21 cellular contexts compared by ENCODE assay signal in the genomic region with DNA sequence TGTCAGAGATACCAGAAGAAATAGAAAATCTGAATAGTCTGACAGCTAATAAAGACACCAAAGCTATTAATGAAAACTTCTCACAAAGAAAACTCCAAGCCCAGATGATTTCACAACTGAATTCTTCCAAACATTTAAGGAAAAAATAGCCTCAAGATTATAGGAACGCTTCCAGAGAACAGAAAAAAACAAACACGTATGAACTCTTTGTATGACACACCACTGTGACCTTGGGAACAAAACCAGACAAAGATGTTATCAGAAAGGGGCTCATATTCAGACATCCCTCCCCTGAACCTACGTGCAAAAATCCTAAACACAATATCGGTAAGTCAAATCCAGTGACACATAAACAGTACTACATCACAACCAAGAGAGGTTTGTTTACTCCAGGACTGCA. TPM values are rescaled to one million over a fixed set of nuclear protein-coding genes. Genes with fewer than 3 reads are reported as not detected.
DNase-seq lines count a peak whose midpoint lies in the region; ATAC-seq, FAIRE-seq and TF ChIP-seq lines count a peak whose summit lies in the region.
"Had no signal": no experiment of that assay in that cellular context is flagged by ENCODE, and none has a peak within 500 bp of the region (broad histone marks: within the 10 kb centered on the region; RNA-seq: fewer than 3 reads in every experiment).

No MANE protein-coding gene starts in this region.

- H2AFZ ChIP-seq in endothelial cell of umbilical vein (ENCODE audit: low read depth, low read length) (no peak overlapping the region), osteoblast (ENCODE audit: low read length) (no peak overlapping the region)

- no peaks in the 10 kb centered on the region for H3K27me3 Mint-ChIP-seq in activated CD8-positive, alpha-beta T cell treated with anti-CD3 and anti-CD28 coated beads for 36 hours
- no peaks in the 10 kb centered on the region for H3K27me3 Mint-ChIP-seq in activated CD8-positive, alpha-beta T cell treated with anti-CD3 and anti-CD28 coated beads, Interleukin-2, amount 10 ng/mL, durations not matched to agents 7 days and 5 days (ENCODE audit: low read depth)
- H3K27me3 Mint-ChIP-seq: memory B cell had no signal

- no peak for DNase-seq in activated CD8-positive, alpha-beta T cell treated with anti-CD3 and anti-CD28 coated beads for 36 hours
- no peak for DNase-seq in activated CD8-positive, alpha-beta T cell treated with anti-CD3 and anti-CD28 coated beads, Interleukin-2, amount 10 ng/mL, durations not matched to agents 7 days and 5 days
- peak; percentile 40 for DNase-seq in GM04503 (ENCODE audit: low read depth)
- DNase-seq in endothelial cell of umbilical vein (ENCODE audit: low read depth, low spot score) = peak; percentile 56
- peak; percentile 9 for DNase-seq in osteoblast (ENCODE audit: insufficient read length, low spot score, missing footprints)
- no peak for DNase-seq in DMS53 (lab: John Stamatoyannopoulos, UW)
- DNase-seq in small intestine = no peak
- DNase-seq: activated CD4-positive, alpha-beta T cell treated with anti-CD3 and anti-CD28 coated beads, Interleukin-2, amount 50 U/mL, for 48 hours; aorta; islet precursor cell; natural killer cell; NCI-H146; NCI-H2227 treated with DMSO at 0.1 percent for 48 hours; NK-92 treated with Interleukin-12 subunit alpha and Interleukin-12 subunit beta, amount 100 ng/mL, for 24 hours; RPMI8226; stimulated activated naive CD4-positive, alpha-beta T cell treated with Interleukin-2 at 50 U/mL for 16 hours; upper lobe of right lung had no signal

- TF ChIP-seq POLR2A in endothelial cell of umbilical vein (IDR thresholded peaks at IDR 0.05; ENCODE audit: low read depth, low read length) = no peak

- H3K27ac ChIP-seq in endothelial cell of umbilical vein (ENCODE audit: insufficient read depth, low read depth, low read length) (peak overlapping the region; percentile 21), osteoblast (ENCODE audit: low read depth, low read length) (no peak overlapping the region), small intestine (ENCODE audit: low read depth in 1 of 2, low read length in 1 of 2) (no peak overlapping the region)
- H3K27ac ChIP-seq: upper lobe of right lung had no signal

- H3K4me3 Mint-ChIP-seq in activated CD8-positive, alpha-beta T cell treated with anti-CD3 and anti-CD28 coated beads for 36 hours = no peak overlapping the region
- H3K4me3 Mint-ChIP-seq in activated CD8-positive, alpha-beta T cell treated with anti-CD3 and anti-CD28 coated beads, Interleukin-2, amount 10 ng/mL, durations not matched to agents 7 days and 5 days = no peak overlapping the region
- H3K4me3 Mint-ChIP-seq: memory B cell, natural killer cell had no signal

- H3K9ac ChIP-seq in endothelial cell of umbilical vein (replicated peaks; ENCODE audit: extremely low read depth, insufficient read depth, low read length) = no peak overlapping the region

- H4K20me1 ChIP-seq in endothelial cell of umbilical vein (replicated peaks; ENCODE audit: control insufficient read depth, extremely low read depth, insufficient read depth, low read length) (no peaks in the 10 kb centered on the region), osteoblast (ENCODE audit: insufficient read depth, low read length) (peaks cover 3% of the 10 kb centered on the region)

- 58 to 80% (median 77%) methylated on average over 4 of the region's 4 CpGs for WGBS in small intestine, 3 donors

- H3K36me3 ChIP-seq in endothelial cell of umbilical vein (ENCODE audit: control insufficient read depth in 2 of 2, extremely low read depth in 1 of 2, insufficient read depth in 2 of 2, low read length in 2 of 2) = peaks cover 20 to 33% of the 10 kb centered on the region in 2 experiments
- peaks cover 42% of the 10 kb centered on the region for H3K36me3 ChIP-seq in osteoblast (ENCODE audit: insufficient read depth, low read length)
- peaks cover 16 to 25% of the 10 kb centered on the region in 2 donors for H3K36me3 ChIP-seq in small intestine (ENCODE audit: control insufficient read depth in 2 of 2, insufficient read depth in 2 of 2, low read length in 2 of 2)

- H3K4me1 ChIP-seq in endothelial cell of umbilical vein (ENCODE audit: control insufficient read depth, extremely low read depth, insufficient read depth, low read length) (no peaks in the 10 kb centered on the region), osteoblast (ENCODE audit: insufficient read depth, low read length) (no peaks in the 10 kb centered on the region), small intestine (ENCODE audit: control insufficient read depth in 2 of 2, insufficient read depth in 1 of 2, low read depth in 1 of 2, low read length in 1 of 2) (peaks cover 0 to 2% of the 10 kb centered on the region in 2 donors)

- POLR2A ChIA-PET in activated CD8-positive, alpha-beta T cell treated with anti-CD3 and anti-CD28 coated beads for 36 hours (lab: Charles Lee) = interaction anchor here (0.6 kb wide), 1 partner anchor 17 kb away, joined by 5 read pairs; no protein-coding TSS in a partner anchor
- POLR2A ChIA-PET in activated CD8-positive, alpha-beta T cell treated with anti-CD3 and anti-CD28 coated beads, Interleukin-2, amount 10 ng/mL, durations not matched to agents 7 days and 5 days (lab: Charles Lee) = no interaction called here
- POLR2A ChIA-PET in endothelial cell of umbilical vein (lab: Charles Lee) = no interaction called here

- H3K4me3 ChIP-seq in endothelial cell of umbilical vein (replicated peaks in 1 of 3; ENCODE audit: insufficient read depth in 1 of 3, low read depth in 1 of 3, low read length in 3 of 3) (no peak overlapping the region), osteoblast (ENCODE audit: insufficient read depth, low read length) (no peak overlapping the region), small intestine (ENCODE audit: low read depth in 1 of 2, low read length in 2 of 2) (no peak overlapping the region)
- H3K4me3 ChIP-seq: upper lobe of right lung had no signal

- H3K4me1 Mint-ChIP-seq in activated CD8-positive, alpha-beta T cell treated with anti-CD3 and anti-CD28 coated beads for 36 hours (ENCODE audit: low read depth) = peaks cover 6% of the 10 kb centered on the region
- no peaks in the 10 kb centered on the region for H3K4me1 Mint-ChIP-seq in activated CD8-positive, alpha-beta T cell treated with anti-CD3 and anti-CD28 coated beads, Interleukin-2, amount 10 ng/mL, durations not matched to agents 7 days and 5 days (ENCODE audit: low read depth)
- H3K4me1 Mint-ChIP-seq: memory B cell had no signal

- H3K79me2 ChIP-seq in endothelial cell of umbilical vein (ENCODE audit: control insufficient read depth, insufficient read depth, low read length) (peaks cover 32% of the 10 kb centered on the region), osteoblast (ENCODE audit: insufficient read depth, low read length) (peaks cover 11% of the 10 kb centered on the region)

- no peaks in the 10 kb centered on the region for H3K9me3 Mint-ChIP-seq in activated CD8-positive, alpha-beta T cell treated with anti-CD3 and anti-CD28 coated beads for 36 hours
- no peaks in the 10 kb centered on the region for H3K9me3 Mint-ChIP-seq in activated CD8-positive, alpha-beta T cell treated with anti-CD3 and anti-CD28 coated beads, Interleukin-2, amount 10 ng/mL, durations not matched to agents 7 days and 5 days (ENCODE audit: insufficient read depth)
- H3K9me3 Mint-ChIP-seq: memory B cell, natural killer cell had no signal

- dilution Hi-C loops in endothelial cell of umbilical vein (cut with MboI; ENCODE audit: extremely low pct_ligation_motif_present, low sequenced_read_pairs) = no loop called here

- no peak overlapping the region for H3K4me2 ChIP-seq in endothelial cell of umbilical vein (ENCODE audit: insufficient read depth, low read length)
- H3K4me2 ChIP-seq in osteoblast (ENCODE audit: insufficient read depth, low read length) = no peak overlapping the region

- no peak for ATAC-seq in activated CD8-positive, alpha-beta T cell treated with anti-CD3 and anti-CD28 coated beads for 36 hours
- ATAC-seq in activated CD8-positive, alpha-beta T cell treated with anti-CD3 and anti-CD28 coated beads, Interleukin-2, amount 10 ng/mL, durations not matched to agents 7 days and 5 days = no peak
- ATAC-seq in GM18517 (IDR thresholded peaks at IDR 0.05; ENCODE audit: unreplicated experiment) = no peak
- ATAC-seq: natural killer cell, upper lobe of right lung had no signal

- H3K9me3 ChIP-seq in endothelial cell of umbilical vein (replicated peaks; ENCODE audit: control insufficient read depth, insufficient read depth, low read length) (no peaks in the 10 kb centered on the region), osteoblast (ENCODE audit: low read depth, low read length) (no peaks in the 10 kb centered on the region), small intestine (ENCODE audit: control insufficient read depth, low read depth) (no peaks in the 10 kb centered on the region)
- H3K9me3 ChIP-seq: upper lobe of right lung had no signal

- intact Hi-C loops in activated CD8-positive, alpha-beta T cell treated with anti-CD3 and anti-CD28 coated beads for 36 hours (cut with micrococcal nuclease) = no loop called here
- intact Hi-C loops in endothelial cell of umbilical vein (cut with micrococcal nuclease) = no loop called here

- H3K27me3 ChIP-seq in endothelial cell of umbilical vein (ENCODE audit: control insufficient read depth in 2 of 2, insufficient read depth in 2 of 2, low read length in 2 of 2) (no peaks in the 10 kb centered on the region), osteoblast (ENCODE audit: insufficient read depth, low read length) (no peaks in the 10 kb centered on the region), small intestine (ENCODE audit: control insufficient read depth in 2 of 2, insufficient read depth in 2 of 2, low read length in 2 of 2) (no peaks in the 10 kb centered on the region)
- H3K27me3 ChIP-seq: upper lobe of right lung had no signal

- TF ChIP-seq CTCF in activated CD8-positive, alpha-beta T cell treated with anti-CD3 and anti-CD28 coated beads for 36 hours (IDR thresholded peaks at IDR 0.05) = no peak
- TF ChIP-seq CTCF in endothelial cell of umbilical vein (IDR thresholded peaks at IDR 0.05; ENCODE audit: extremely low read depth in 1 of 2, insufficient read depth in 1 of 2, low read depth in 1 of 2, low read length in 2 of 2) (no peak), osteoblast (IDR thresholded peaks at IDR 0.05; ENCODE audit: extremely low read depth, low read depth, low read length) (no peak)

- CTCF ChIA-PET in activated CD8-positive, alpha-beta T cell treated with anti-CD3 and anti-CD28 coated beads for 36 hours (lab: Charles Lee) = interaction anchor here (0.6 to 1.2 kb wide), 3 partner anchors 33 to 133 kb away, joined by 3 to 4 read pairs (median 3); no protein-coding TSS in a partner anchor
- CTCF ChIA-PET in activated CD8-positive, alpha-beta T cell treated with anti-CD3 and anti-CD28 coated beads, Interleukin-2, amount 10 ng/mL, durations not matched to agents 7 days and 5 days (lab: Charles Lee) = no interaction called here
- CTCF ChIA-PET in endothelial cell of umbilical vein (lab: Charles Lee) = interaction anchor here (1.0 kb wide), 1 partner anchor 44 kb away, joined by 3 read pairs; no protein-coding TSS in a partner anchor

- H3K36me3 Mint-ChIP-seq in activated CD8-positive, alpha-beta T cell treated with anti-CD3 and anti-CD28 coated beads for 36 hours (ENCODE audit: low read depth) = peaks cover 34% of the 10 kb centered on the region
- peaks cover 75% of the 10 kb centered on the region for H3K36me3 Mint-ChIP-seq in activated CD8-positive, alpha-beta T cell treated with anti-CD3 and anti-CD28 coated beads, Interleukin-2, amount 10 ng/mL, durations not matched to agents 7 days and 5 days (ENCODE audit: low read depth)

- FAIRE-seq in endothelial cell of umbilical vein (lab: Jason Lieb, UNC) = no peak
- no peak for FAIRE-seq in small intestine (lab: Jason Lieb, UNC)
- FAIRE-seq: A204.1 had no signal

- no TSS peak for BruUV-seq in endothelial cell of umbilical vein (replicated peaks; lab: Mats Ljungman, UMichigan)

- H3K27ac Mint-ChIP-seq in activated CD8-positive, alpha-beta T cell treated with anti-CD3 and anti-CD28 coated beads for 36 hours = peak overlapping the region; percentile 36
- H3K27ac Mint-ChIP-seq in activated CD8-positive, alpha-beta T cell treated with anti-CD3 and anti-CD28 coated beads, Interleukin-2, amount 10 ng/mL, durations not matched to agents 7 days and 5 days = no peak overlapping the region
- H3K27ac Mint-ChIP-seq: memory B cell, progenitor cell of endocrine pancreas had no signal

- no peaks in the 10 kb centered on the region for H3K9me1 ChIP-seq in endothelial cell of umbilical vein (replicated peaks; ENCODE audit: control insufficient read depth, extremely low read depth, insufficient read depth, low read length)

RNA-seq across cellular contexts. Expression of gene CERK, which starts 23.5 kb away (rescaled TPM):
- 10 to 100 TPM; 38.4 to 41.8 TPM for total RNA-seq in activated CD8-positive, alpha-beta T cell treated with anti-CD3 and anti-CD28 coated beads for 36 hours
- 10 to 100 TPM; 61.1 to 65.6 TPM for total RNA-seq in activated CD8-positive, alpha-beta T cell treated with anti-CD3 and anti-CD28 coated beads, Interleukin-2, amount 10 ng/mL, durations not matched to agents 7 days and 5 days
- total RNA-seq in endothelial cell of umbilical vein (88.0 and 104 TPM in 2 replicates), osteoblast (27.7 and 28.2 TPM in 2 replicates)
- polyA plus RNA-seq in endothelial cell of umbilical vein (44.1 and 61.1 TPM in 2 replicates), small intestine (10 to 100 TPM; 43.7 to 59.7 (median 59.7) TPM)
- polyA plus RNA-seq in endothelial cell of umbilical vein (2011; cell fraction: cytosol; rRNA removed) = 50.7 and 54.4 TPM in 2 replicates
- polyA plus RNA-seq in endothelial cell of umbilical vein (2011; cell fraction: nucleus; rRNA removed) = 68.9 and 69.2 TPM in 2 replicates
- 59.7 and 68.3 TPM in 2 replicates for polyA plus RNA-seq in endothelial cell of umbilical vein (2012)
- polyA minus RNA-seq in endothelial cell of umbilical vein = 115 and 119 TPM in 2 replicates
- 11.3 TPM for polyA minus RNA-seq in endothelial cell of umbilical vein (2011; cell fraction: cytosol; rRNA and poly(A)+ RNA removed)
- 51.1 and 53.1 TPM in 2 replicates for polyA minus RNA-seq in endothelial cell of umbilical vein (2011; cell fraction: nucleus; rRNA and poly(A)+ RNA removed)

RNA-seq across cellular contexts. Expression of gene TBC1D22A, which starts 47.9 kb away (rescaled TPM):
- total RNA-seq in activated CD8-positive, alpha-beta T cell treated with anti-CD3 and anti-CD28 coated beads for 36 hours = 10 to 100 TPM; 41.0 to 42.8 TPM
- total RNA-seq in activated CD8-positive, alpha-beta T cell treated with anti-CD3 and anti-CD28 coated beads, Interleukin-2, amount 10 ng/mL, durations not matched to agents 7 days and 5 days = 10 to 100 TPM; 34.1 to 38.7 TPM
- total RNA-seq in endothelial cell of umbilical vein = 32.4 and 32.9 TPM in 2 replicates
- 23.2 and 26.1 TPM in 2 replicates for polyA plus RNA-seq in endothelial cell of umbilical vein
- polyA plus RNA-seq in endothelial cell of umbilical vein (2011; cell fraction: cytosol; rRNA removed) = 21.4 and 21.7 TPM in 2 replicates
- 18.9 and 19.7 TPM in 2 replicates for polyA plus RNA-seq in endothelial cell of umbilical vein (2011; cell fraction: nucleus; rRNA removed)
- polyA plus RNA-seq in endothelial cell of umbilical vein (2012) = 19.8 and 23.4 TPM in 2 replicates
- 25.6 and 29.5 TPM in 2 replicates for polyA minus RNA-seq in endothelial cell of umbilical vein
- polyA minus RNA-seq in endothelial cell of umbilical vein (2011; cell fraction: cytosol; rRNA and poly(A)+ RNA removed) = 7.7 TPM
- polyA minus RNA-seq in endothelial cell of umbilical vein (2011; cell fraction: nucleus; rRNA and poly(A)+ RNA removed) = 24.2 and 29.1 TPM in 2 replicates
- 17.7 and 18.9 TPM in 2 replicates for total RNA-seq in osteoblast
- polyA plus RNA-seq in small intestine = 10 to 100 TPM; 17.7 to 23.0 (median 18.9) TPM

Comparison
In these comparisons a context has a peak if more than half of its experiments do, and no peak if none do; other contexts are left out.
1. DNase-seq: peak in GM04503 (single experiment), endothelial cell of umbilical vein (single experiment) and osteoblast (single experiment); none in activated CD8-positive, alpha-beta T cell treated with anti-CD3 and anti-CD28 coated beads for 36 hours (single experiment), activated CD8-positive, alpha-beta T cell treated with anti-CD3 and anti-CD28 coated beads, Interleukin-2, amount 10 ng/mL, durations not matched to agents 7 days and 5 days (single experiment), DMS53 (single experiment) and small intestine (single experiment).